16 cellular contexts compared by ENCODE assay signal in the genomic region with DNA sequence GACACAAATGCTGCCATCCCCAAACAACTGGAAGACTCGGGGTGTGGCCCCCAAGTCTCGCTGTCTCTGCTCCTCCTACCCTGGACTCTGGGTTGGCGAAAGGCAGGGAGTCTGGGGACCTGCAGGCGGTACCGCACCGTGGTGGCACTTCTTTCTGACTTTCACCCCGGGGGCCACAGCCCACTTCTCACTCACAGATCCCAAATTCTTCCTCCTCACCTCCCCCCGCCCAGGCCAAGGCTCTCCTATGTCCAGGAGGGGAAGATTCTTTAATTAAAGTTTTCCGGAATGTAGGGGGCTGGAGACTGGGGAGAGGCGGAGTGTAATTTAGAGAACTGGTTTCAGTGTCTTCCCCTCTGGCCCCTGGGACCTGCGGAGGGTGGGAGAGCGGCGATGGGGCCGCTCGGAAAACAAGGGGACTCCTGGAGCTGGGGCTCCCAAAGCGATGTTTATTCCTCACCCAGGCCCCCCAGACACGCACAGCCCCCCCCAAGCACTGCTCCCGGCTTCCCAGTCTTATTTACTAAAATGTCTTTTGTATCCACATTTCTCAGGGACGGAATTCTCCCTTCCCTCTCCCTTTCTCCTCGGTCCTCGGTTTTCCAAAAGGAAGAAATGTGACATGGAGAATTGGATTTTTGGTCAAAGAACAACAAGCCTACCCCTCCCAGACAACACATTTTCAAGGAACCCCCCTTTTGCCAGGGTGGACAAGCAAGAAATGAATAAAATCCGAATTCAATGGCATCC. TPM values are rescaled to one million over a fixed set of nuclear protein-coding genes. Genes with fewer than 3 reads are reported as not detected.
DNase-seq lines count a peak whose midpoint lies in the region; ATAC-seq and TF ChIP-seq lines count a peak whose summit lies in the region.
"Had no signal": no experiment of that assay in that cellular context is flagged by ENCODE, and none has a peak within 500 bp of the region (broad histone marks: within the 10 kb centered on the region; RNA-seq: fewer than 3 reads in every experiment).

No MANE protein-coding gene starts in this region.

- H3K27me3 ChIP-seq in foreskin keratinocyte: peaks cover 62% of the 10 kb centered on the region

- no peak overlapping the region for H3K27ac ChIP-seq in foreskin keratinocyte
- H3K27ac ChIP-seq: parathyroid adenoma had no signal

- H3K36me3 Mint-ChIP-seq in activated T-cell treated with anti-CD3 and anti-CD28 coated beads, Interleukin-2, amount 50 U/mL, for 72 hours (ENCODE audit: insufficient read depth in 2 of 2): no peaks in the 10 kb centered on the region
- H3K36me3 Mint-ChIP-seq in activated T-helper 2 cell treated with anti-CD3 and anti-CD28 coated beads, Interferon-gamma antibody, Interleukin-2, Interleukin-4, amounts not matched to agents 10 μg/mL and 5 μg/mL and 100 μg/mL, durations not matched to agents 14 hours and 24 hours and 36 hours (ENCODE audit: low read depth): no peaks in the 10 kb centered on the region
- no peaks in the 10 kb centered on the region for H3K36me3 Mint-ChIP-seq in stimulated activated memory B cell treated with anti-CD40 and anti-IgM and Interleukin-4, amounts not matched to agents 10 μg/mL and 1 μg/mL and 100 μg/mL, for 72 hours

- peaks cover 29% of the 10 kb centered on the region for H3K4me1 Mint-ChIP-seq in activated T-cell treated with anti-CD3 and anti-CD28 coated beads, Interleukin-2, amount 50 U/mL, for 72 hours (ENCODE audit: low read depth)
- H3K4me1 Mint-ChIP-seq in activated T-helper 2 cell treated with anti-CD3 and anti-CD28 coated beads, Interferon-gamma antibody, Interleukin-2, Interleukin-4, amounts not matched to agents 10 μg/mL and 5 μg/mL and 100 μg/mL, durations not matched to agents 14 hours and 24 hours and 36 hours (ENCODE audit: low read depth): peaks cover 2% of the 10 kb centered on the region
- H3K4me1 Mint-ChIP-seq in stimulated activated memory B cell treated with anti-CD40 and anti-IgM and Interleukin-4, amounts not matched to agents 10 μg/mL and 1 μg/mL and 100 μg/mL, for 72 hours: peaks cover 55% of the 10 kb centered on the region

- peaks cover 6% of the 10 kb centered on the region for H3K4me1 ChIP-seq in foreskin keratinocyte

- intact Hi-C loops in activated T-helper 2 cell treated with anti-CD3 and anti-CD28 coated beads, Interferon-gamma antibody, Interleukin-2, Interleukin-4, amounts not matched to agents 10 μg/mL and 5 μg/mL and 100 μg/mL, durations not matched to agents 14 hours and 24 hours and 36 hours (cut with micrococcal nuclease): loop anchor here (5.0 kb wide), 1 partner anchor 45 kb away; no protein-coding TSS in a partner anchor

- no peak for ATAC-seq in activated T-cell treated with anti-CD3 and anti-CD28 coated beads, Interleukin-2, amount 50 U/mL, for 72 hours (replicated peaks in 1 of 2)
- ATAC-seq in stimulated activated memory B cell treated with anti-CD40 and anti-IgM and Interleukin-4, amounts not matched to agents 10 μg/mL and 1 μg/mL and 100 μg/mL, for 72 hours: no peak
- ATAC-seq in foreskin keratinocyte: no peak

- peaks cover 63% of the 10 kb centered on the region for H3K27me3 Mint-ChIP-seq in activated T-cell treated with anti-CD3 and anti-CD28 coated beads, Interleukin-2, amount 50 U/mL, for 72 hours (ENCODE audit: low read depth)
- peaks cover 75% of the 10 kb centered on the region for H3K27me3 Mint-ChIP-seq in activated T-helper 2 cell treated with anti-CD3 and anti-CD28 coated beads, Interferon-gamma antibody, Interleukin-2, Interleukin-4, amounts not matched to agents 10 μg/mL and 5 μg/mL and 100 μg/mL, durations not matched to agents 14 hours and 24 hours and 36 hours (ENCODE audit: low read depth)
- H3K27me3 Mint-ChIP-seq in stimulated activated memory B cell treated with anti-CD40 and anti-IgM and Interleukin-4, amounts not matched to agents 10 μg/mL and 1 μg/mL and 100 μg/mL, for 72 hours: peaks cover 100% of the 10 kb centered on the region

- H3K27ac Mint-ChIP-seq in activated T-cell treated with anti-CD3 and anti-CD28 coated beads, Interleukin-2, amount 50 U/mL, for 72 hours: no peak overlapping the region
- H3K27ac Mint-ChIP-seq in activated T-helper 2 cell treated with anti-CD3 and anti-CD28 coated beads, Interferon-gamma antibody, Interleukin-2, Interleukin-4, amounts not matched to agents 10 μg/mL and 5 μg/mL and 100 μg/mL, durations not matched to agents 14 hours and 24 hours and 36 hours: no peak overlapping the region
- no peak overlapping the region for H3K27ac Mint-ChIP-seq in stimulated activated memory B cell treated with anti-CD40 and anti-IgM and Interleukin-4, amounts not matched to agents 10 μg/mL and 1 μg/mL and 100 μg/mL, for 72 hours

- no peak for TF ChIP-seq CTCF in foreskin keratinocyte (conservative IDR thresholded peaks at IDR 0.05)

- no peaks in the 10 kb centered on the region for H3K9me3 Mint-ChIP-seq in activated T-cell treated with anti-CD3 and anti-CD28 coated beads, Interleukin-2, amount 50 U/mL, for 72 hours
- H3K9me3 Mint-ChIP-seq in activated T-helper 2 cell treated with anti-CD3 and anti-CD28 coated beads, Interferon-gamma antibody, Interleukin-2, Interleukin-4, amounts not matched to agents 10 μg/mL and 5 μg/mL and 100 μg/mL, durations not matched to agents 14 hours and 24 hours and 36 hours: no peaks in the 10 kb centered on the region
- no peaks in the 10 kb centered on the region for H3K9me3 Mint-ChIP-seq in stimulated activated memory B cell treated with anti-CD40 and anti-IgM and Interleukin-4, amounts not matched to agents 10 μg/mL and 1 μg/mL and 100 μg/mL, for 72 hours

- DNase-seq in activated T-cell treated with anti-CD3 and anti-CD28 coated beads, Interleukin-2, amount 50 U/mL, for 72 hours: no peak
- no peak for DNase-seq in activated T-cell treated with anti-CD3 and anti-CD28 coated beads, Interleukin-2, amount 50 U/mL, for 48 hours
- no peak for DNase-seq in activated T-helper 2 cell treated with anti-CD3 and anti-CD28 coated beads, Interferon-gamma antibody, Interleukin-2, Interleukin-4, amounts not matched to agents 10 μg/mL and 5 μg/mL and 100 μg/mL, durations not matched to agents 14 hours and 24 hours and 36 hours (ENCODE audit: low spot score)
- DNase-seq in left kidney (ENCODE audit: low read depth, low spot score) (peak; percentile 47), NCI-H526 treated with DMSO at 0.1 percent for 48 hours (lab: John Stamatoyannopoulos, UW) (no peak), foreskin keratinocyte (no peak)
- DNase-seq in effector CD4-positive, alpha-beta T cell: no peak
- DNase-seq: NCI-H1930, NCI-H526 had no signal

- peak overlapping the region; percentile 73 to 82 for H3K4me3 Mint-ChIP-seq in activated T-cell treated with anti-CD3 and anti-CD28 coated beads, Interleukin-2, amount 50 U/mL, for 72 hours
- H3K4me3 Mint-ChIP-seq in activated T-helper 2 cell treated with anti-CD3 and anti-CD28 coated beads, Interferon-gamma antibody, Interleukin-2, Interleukin-4, amounts not matched to agents 10 μg/mL and 5 μg/mL and 100 μg/mL, durations not matched to agents 14 hours and 24 hours and 36 hours (ENCODE audit: low read depth): peak overlapping the region; percentile 30
- H3K4me3 Mint-ChIP-seq in stimulated activated memory B cell treated with anti-CD40 and anti-IgM and Interleukin-4, amounts not matched to agents 10 μg/mL and 1 μg/mL and 100 μg/mL, for 72 hours: peak overlapping the region; percentile 67

RNA-seq across cellular contexts. Expression of gene WNT3, which starts 1.2 kb away (rescaled TPM):
- total RNA-seq in activated T-cell treated with anti-CD3 and anti-CD28 coated beads, Interleukin-2, amount 50 U/mL, for 72 hours: under 1 TPM; 0.14 to 0.53 TPM
- 0.07 TPM in 1 of 2 replicates, not detected in the other for total RNA-seq in activated T-helper 2 cell treated with anti-CD3 and anti-CD28 coated beads, Interferon-gamma antibody, Interleukin-2, Interleukin-4, amounts not matched to agents 10 μg/mL and 5 μg/mL and 100 μg/mL, durations not matched to agents 14 hours and 24 hours and 36 hours
- 1.2 and 1.3 TPM in 2 replicates for total RNA-seq in foreskin keratinocyte
- 0.87 and 0.99 TPM in 2 replicates for polyA plus RNA-seq in foreskin keratinocyte
- total RNA-seq: T-helper 2 cell treated with Interferon-gamma antibody and Interleukin-4, amounts not matched to agents 100 ng/mL and 5 ng/mL, for 36 hours had no signal

RNA-seq across cellular contexts. Expression of gene WNT9B, which starts 34.1 kb away (rescaled TPM):
- not detected for total RNA-seq in activated T-cell treated with anti-CD3 and anti-CD28 coated beads, Interleukin-2, amount 50 U/mL, for 72 hours
- total RNA-seq in activated T-helper 2 cell treated with anti-CD3 and anti-CD28 coated beads, Interferon-gamma antibody, Interleukin-2, Interleukin-4, amounts not matched to agents 10 μg/mL and 5 μg/mL and 100 μg/mL, durations not matched to agents 14 hours and 24 hours and 36 hours: not detected in 2 replicates
- total RNA-seq in foreskin keratinocyte: not detected in 2 replicates
- polyA plus RNA-seq in foreskin keratinocyte: not detected in 2 replicates
- total RNA-seq: chondrocyte; H4; LHCN-M2; RPMI7951; T-helper 2 cell treated with Interferon-gamma antibody and Interleukin-4, amounts not matched to agents 100 ng/mL and 5 ng/mL, for 36 hours had no signal
